8 cellular contexts compared by ENCODE assay signal in genomic region chr12:48903982-48904411, GRCh38. TPM values are rescaled to one million over a fixed set of nuclear protein-coding genes. Genes with fewer than 3 reads are reported as not detected.
DNase-seq lines count a peak whose midpoint lies in the region; ATAC-seq and TF ChIP-seq lines count a peak whose summit lies in the region.

No MANE protein-coding gene starts in this region.

- no peaks in the 10 kb centered on the region for H3K36me3 ChIP-seq in MG63
- H3K36me3 ChIP-seq in left ventricle myocardium inferior = no peaks in the 10 kb centered on the region
- no peaks in the 10 kb centered on the region for H3K36me3 ChIP-seq in psoas muscle (ENCODE audit: insufficient read depth in 1 of 2, low read depth in 1 of 2)
- no peaks in the 10 kb centered on the region for H3K36me3 ChIP-seq in upper lobe of right lung

- H3K27ac ChIP-seq in left ventricle myocardium inferior (replicated peaks) (no peak overlapping the region), psoas muscle (no peak overlapping the region), upper lobe of right lung (no peak overlapping the region)

- H3K9me3 ChIP-seq in MG63 = no peaks in the 10 kb centered on the region
- H3K9me3 ChIP-seq in left ventricle myocardium inferior (replicated peaks) = no peaks in the 10 kb centered on the region
- H3K9me3 ChIP-seq in psoas muscle = no peaks in the 10 kb centered on the region
- no peaks in the 10 kb centered on the region for H3K9me3 ChIP-seq in upper lobe of right lung

- ATAC-seq in GM21423 (IDR thresholded peaks at IDR 0.05; ENCODE audit: unreplicated experiment) (peak; percentile 80), psoas muscle (peak in 3 of 4 donors; percentile 75 to 86 (median 78)), upper lobe of right lung (peak; percentile 94)

- WGBS in psoas muscle, 3 donors = 1 to 3% (median 2%) methylated on average over 19 of the region's 19 CpGs

- H3K4me3 ChIP-seq in MG63 = peak overlapping the region; percentile 43
- H3K4me3 ChIP-seq in left ventricle myocardium inferior = peak overlapping the region; percentile 61
- peak overlapping the region; percentile 55 for H3K4me3 ChIP-seq in psoas muscle
- peak overlapping the region; percentile 46 for H3K4me3 ChIP-seq in upper lobe of right lung

- DNase-seq in CD1c-positive myeloid dendritic cell (ENCODE audit: extremely low spot score) = peak; percentile 85
- peak; percentile 77 for DNase-seq in MG63
- DNase-seq in SKM-1 treated with dmso at 0.1 percent for 144 hours (lab: John Stamatoyannopoulos, UW; ENCODE audit: unreplicated experiment) = peak; percentile 57
- peak; percentile 69 for DNase-seq in activated naive CD8-positive, alpha-beta T cell treated with anti-CD3 and anti-CD28 coated beads, Interleukin-2, amount 50 U/mL, for 16 hours (ENCODE audit: low read depth, low spot score)
- DNase-seq in left ventricle myocardium inferior = peak; percentile 68
- peak; percentile 75 to 77 for DNase-seq in psoas muscle
- peak; percentile 76 for DNase-seq in upper lobe of right lung

- H3K27me3 ChIP-seq in MG63 (no peaks in the 10 kb centered on the region), left ventricle myocardium inferior (ENCODE audit: low read depth) (peaks cover 5% of the 10 kb centered on the region), psoas muscle (ENCODE audit: insufficient read depth in 3 of 3, low read length in 2 of 3) (peaks cover 0 to 28% (median 4%) of the 10 kb centered on the region in 3 donors), upper lobe of right lung (no peaks in the 10 kb centered on the region)

- intact Hi-C loops in left ventricle myocardium inferior (cut with micrococcal nuclease) = no loop called here
- intact Hi-C loops in psoas muscle (cut with DNase I) = no loop called here
- intact Hi-C loops in upper lobe of right lung (cut with DNase I) = no loop called here

- peak; percentile 70 for TF ChIP-seq CTCF in left ventricle myocardium inferior (IDR thresholded peaks at IDR 0.05; ENCODE audit: borderline replicate concordance)
- peak; percentile 43 for TF ChIP-seq CTCF in psoas muscle (IDR thresholded peaks at IDR 0.05)
- peak; percentile 68 for TF ChIP-seq CTCF in upper lobe of right lung (IDR thresholded peaks at IDR 0.05)

- H3K4me1 ChIP-seq in left ventricle myocardium inferior (peaks cover 9% of the 10 kb centered on the region), psoas muscle (no peaks in the 10 kb centered on the region), upper lobe of right lung (no peaks in the 10 kb centered on the region)

RNA-seq across cellular contexts. Expression of gene FKBP11, which starts 21.3 kb away (rescaled TPM):
- 0.94 and 3.2 TPM in 2 replicates for total RNA-seq in MG63 (2014; rRNA removed; shearing (Covaris generic); ENCODE audit: low replicate concordance)
- total RNA-seq in left ventricle myocardium inferior = 4.3 TPM
- total RNA-seq in psoas muscle = 1 to 10 TPM; 1.6 to 7.8 (median 2.2) TPM
- 1 to 10 TPM; 1.6 to 7.6 (median 2.9) TPM for polyA plus RNA-seq in psoas muscle
- 19.5 TPM for total RNA-seq in upper lobe of right lung

RNA-seq across cellular contexts. Expression of gene RND1, which starts 38.3 kb away (rescaled TPM):
- total RNA-seq in MG63 (2014; rRNA removed; shearing (Covaris generic); ENCODE audit: low replicate concordance) = 0.12 TPM in 1 of 2 replicates, not detected in the other
- total RNA-seq in left ventricle myocardium inferior (0.47 TPM), psoas muscle (under 1 TPM in 3 of 4 donors, not detected in 1; 0.15 to 0.64 (median 0.19) TPM), upper lobe of right lung (7.1 TPM)
- 1 to 10 TPM in 1 of 3 donors, under 1 TPM in 1, not detected in 1; 0.18 to 1.2 TPM for polyA plus RNA-seq in psoas muscle

RNA-seq across cellular contexts. Expression of gene DDX23, which starts 52.0 kb away (rescaled TPM):
- 76.0 and 85.0 TPM in 2 replicates for total RNA-seq in MG63 (2014; rRNA removed; shearing (Covaris generic); ENCODE audit: low replicate concordance)
- 36.6 TPM for total RNA-seq in left ventricle myocardium inferior
- total RNA-seq in psoas muscle = 10 to 100 TPM; 38.5 to 71.6 (median 58.5) TPM
- polyA plus RNA-seq in psoas muscle = 10 to 100 TPM; 39.4 to 92.8 (median 64.5) TPM
- 77.2 TPM for total RNA-seq in upper lobe of right lung

RNA-seq across cellular contexts. Expression of gene ARF3, which starts 53.3 kb away (rescaled TPM):
- 77.7 and 79.1 TPM in 2 replicates for total RNA-seq in MG63 (2014; rRNA removed; shearing (Covaris generic); ENCODE audit: low replicate concordance)
- total RNA-seq in left ventricle myocardium inferior = 49.6 TPM
- total RNA-seq in psoas muscle = 10 to 100 TPM; 17.4 to 27.0 (median 22.3) TPM
- 10 to 100 TPM in 2 of 3 donors, 1 to 10 TPM in 1; 7.4 to 18.1 (median 13.2) TPM for polyA plus RNA-seq in psoas muscle
- 146 TPM for total RNA-seq in upper lobe of right lung
